10 cellular contexts compared by ENCODE assay signal in genomic region chr2:48601349-48601748, GRCh38. TPM values are rescaled to one million over a fixed set of nuclear protein-coding genes. Genes with fewer than 3 reads are reported as not detected.
DNase-seq lines count a peak whose midpoint lies in the region; ATAC-seq and TF ChIP-seq lines count a peak whose summit lies in the region.
"Had no signal": no experiment of that assay in that cellular context is flagged by ENCODE, and none has a peak within 500 bp of the region (broad histone marks: within the 10 kb centered on the region; RNA-seq: fewer than 3 reads in every experiment).

No MANE protein-coding gene starts in this region.

- intact Hi-C loops in right lobe of liver (cut with DNase I): no loop called here

- TF ChIP-seq CTCF in right lobe of liver (IDR thresholded peaks at IDR 0.05) (peak in 3 of 4 donors; percentile 25 to 41 (median 30)), suprapubic skin (IDR thresholded peaks at IDR 0.05) (no peak)

- TF ChIP-seq POLR2A in right lobe of liver (IDR thresholded peaks at IDR 0.05): no peak
- no peak for TF ChIP-seq POLR2A in suprapubic skin (IDR thresholded peaks at IDR 0.05)

- no peaks in the 10 kb centered on the region for H3K79me2 ChIP-seq in Karpas-422 (ENCODE audit: low read length)

- no peak overlapping the region for H3K4me3 Mint-ChIP-seq in activated T-cell treated with anti-CD3 and anti-CD28 coated beads, Interleukin-2, amount 50 U/mL, for 72 hours
- no peak overlapping the region for H3K4me3 Mint-ChIP-seq in effector memory CD8-positive, alpha-beta T cell
- H3K4me3 Mint-ChIP-seq: activated naive CD4-positive, alpha-beta T cell treated with anti-CD3 and anti-CD28 coated beads, Interleukin-2, amount 50 U/mL, for 24 hours had no signal

- no peaks in the 10 kb centered on the region for H3K9me3 Mint-ChIP-seq in activated T-cell treated with anti-CD3 and anti-CD28 coated beads, Interleukin-2, amount 50 U/mL, for 72 hours
- H3K9me3 Mint-ChIP-seq in effector memory CD8-positive, alpha-beta T cell: no peaks in the 10 kb centered on the region
- H3K9me3 Mint-ChIP-seq: activated naive CD4-positive, alpha-beta T cell treated with anti-CD3 and anti-CD28 coated beads, Interleukin-2, amount 50 U/mL, for 24 hours had no signal

- H4K20me1 ChIP-seq in Karpas-422 (ENCODE audit: insufficient read depth, low read depth, low read length): no peaks in the 10 kb centered on the region

- H3K4me1 ChIP-seq in Karpas-422 (ENCODE audit: low read length) (no peaks in the 10 kb centered on the region), adipocyte (ENCODE audit: control insufficient read depth, insufficient read depth, low read length) (peaks cover 16% of the 10 kb centered on the region), right lobe of liver (no peaks in the 10 kb centered on the region), suprapubic skin (no peaks in the 10 kb centered on the region)

- TF ChIP-seq EP300 in suprapubic skin (IDR thresholded peaks at IDR 0.05): no peak

- no peak overlapping the region for H3K27ac ChIP-seq in Karpas-422 (ENCODE audit: low read length)
- H3K27ac ChIP-seq in right lobe of liver: no peak overlapping the region
- H3K27ac ChIP-seq in suprapubic skin: no peak overlapping the region
- H3K27ac ChIP-seq: skin epidermis had no signal

- no peaks in the 10 kb centered on the region for H3K27me3 Mint-ChIP-seq in activated T-cell treated with anti-CD3 and anti-CD28 coated beads, Interleukin-2, amount 50 U/mL, for 72 hours (ENCODE audit: low read depth)
- peaks cover 0 to 5% of the 10 kb centered on the region in 2 donors for H3K27me3 Mint-ChIP-seq in effector memory CD8-positive, alpha-beta T cell
- H3K27me3 Mint-ChIP-seq: activated naive CD4-positive, alpha-beta T cell treated with anti-CD3 and anti-CD28 coated beads, Interleukin-2, amount 50 U/mL, for 24 hours had no signal

- ATAC-seq in activated T-cell treated with anti-CD3 and anti-CD28 coated beads, Interleukin-2, amount 50 U/mL, for 72 hours (replicated peaks in 1 of 2): no peak
- ATAC-seq in right lobe of liver (peak in 3 of 4 donors; percentile 66 to 73 (median 68)), HG03520 (IDR thresholded peaks at IDR 0.05; ENCODE audit: unreplicated experiment) (no peak)
- ATAC-seq in effector memory CD8-positive, alpha-beta T cell (replicated peaks): no peak

- H3K9ac ChIP-seq in Karpas-422 (ENCODE audit: low read length) (no peak overlapping the region), adipocyte (ENCODE audit: low read length) (no peak overlapping the region)

- no peak overlapping the region for H3K27ac Mint-ChIP-seq in activated T-cell treated with anti-CD3 and anti-CD28 coated beads, Interleukin-2, amount 50 U/mL, for 72 hours
- no peak overlapping the region for H3K27ac Mint-ChIP-seq in effector memory CD8-positive, alpha-beta T cell
- H3K27ac Mint-ChIP-seq: activated naive CD4-positive, alpha-beta T cell treated with anti-CD3 and anti-CD28 coated beads, Interleukin-2, amount 50 U/mL, for 24 hours had no signal

- H3K36me3 ChIP-seq in Karpas-422 (ENCODE audit: insufficient read depth, low read length) (no peaks in the 10 kb centered on the region), adipocyte (ENCODE audit: control insufficient read depth, insufficient read depth, low read length, severe bottlenecking) (peaks cover 41% of the 10 kb centered on the region), right lobe of liver (no peaks in the 10 kb centered on the region), suprapubic skin (peaks cover 4% of the 10 kb centered on the region)

- H3K4me3 ChIP-seq in Karpas-422 (ENCODE audit: low read length): no peak overlapping the region
- no peak overlapping the region for H3K4me3 ChIP-seq in adipocyte (ENCODE audit: low read length)
- H3K4me3 ChIP-seq in right lobe of liver: no peak overlapping the region
- no peak overlapping the region for H3K4me3 ChIP-seq in suprapubic skin
- H3K4me3 ChIP-seq: skin epidermis had no signal

- no peaks in the 10 kb centered on the region for H3K9me2 ChIP-seq in Karpas-422 (replicated peaks; ENCODE audit: insufficient read depth, low read length)

- no peaks in the 10 kb centered on the region for H3K36me3 Mint-ChIP-seq in activated T-cell treated with anti-CD3 and anti-CD28 coated beads, Interleukin-2, amount 50 U/mL, for 72 hours (ENCODE audit: insufficient read depth in 2 of 2)
- H3K36me3 Mint-ChIP-seq in effector memory CD8-positive, alpha-beta T cell (ENCODE audit: insufficient read depth): no peaks in the 10 kb centered on the region
- H3K36me3 Mint-ChIP-seq: activated naive CD4-positive, alpha-beta T cell treated with anti-CD3 and anti-CD28 coated beads, Interleukin-2, amount 50 U/mL, for 24 hours had no signal

- DNase-seq in activated T-cell treated with anti-CD3 and anti-CD28 coated beads, Interleukin-2, amount 50 U/mL, for 72 hours: peak; percentile 15
- DNase-seq in activated T-cell treated with anti-CD3 and anti-CD28 coated beads for 4 hours: no peak
- DNase-seq in Karpas-422: peak; percentile 46
- DNase-seq in adipocyte (ENCODE audit: low read depth): peak; percentile 19
- peak in 1 of 3 donors; percentile 29 for DNase-seq in right lobe of liver
- DNase-seq in effector memory CD8-positive, alpha-beta T cell: no peak
- DNase-seq in suprapubic skin (ENCODE audit: low spot score in 2 of 2): no peak

- WGBS in right lobe of liver (ENCODE audit: insufficient coverage, low coverage, low lambda C conversion rate, missing lambda C conversion rate): 13% methylated on average over 7 of the region's 7 CpGs
- WGBS in suprapubic skin: 64% methylated on average over 7 of the region's 7 CpGs

- H3K27me3 ChIP-seq in Karpas-422 (ENCODE audit: low read length) (no peaks in the 10 kb centered on the region), adipocyte (replicated peaks; ENCODE audit: control insufficient read depth, insufficient read depth, low read length) (no peaks in the 10 kb centered on the region), right lobe of liver (no peaks in the 10 kb centered on the region), suprapubic skin (no peaks in the 10 kb centered on the region)

- H2AFZ ChIP-seq in Karpas-422 (ENCODE audit: low read length): no peak overlapping the region

- no peaks in the 10 kb centered on the region for H3K4me1 Mint-ChIP-seq in activated T-cell treated with anti-CD3 and anti-CD28 coated beads, Interleukin-2, amount 50 U/mL, for 72 hours (ENCODE audit: low read depth)
- H3K4me1 Mint-ChIP-seq in effector memory CD8-positive, alpha-beta T cell (ENCODE audit: low read depth in 2 of 2): no peaks in the 10 kb centered on the region
- H3K4me1 Mint-ChIP-seq: activated naive CD4-positive, alpha-beta T cell treated with anti-CD3 and anti-CD28 coated beads, Interleukin-2, amount 50 U/mL, for 24 hours had no signal

- no peak overlapping the region for H3K4me2 ChIP-seq in Karpas-422 (ENCODE audit: low read depth, low read length, poor library complexity, severe bottlenecking)

- no peaks in the 10 kb centered on the region for H3K9me3 ChIP-seq in Karpas-422 (ENCODE audit: low read length)
- no peaks in the 10 kb centered on the region for H3K9me3 ChIP-seq in adipocyte (ENCODE audit: control insufficient read depth, low read length)
- H3K9me3 ChIP-seq in right lobe of liver: no peaks in the 10 kb centered on the region
- no peaks in the 10 kb centered on the region for H3K9me3 ChIP-seq in suprapubic skin

RNA-seq across cellular contexts. Expression of gene GTF2A1L, which starts 16.3 kb away (rescaled TPM):
- not detected for total RNA-seq in activated T-cell treated with anti-CD3 and anti-CD28 coated beads, Interleukin-2, amount 50 U/mL, for 72 hours
- not detected in 2 replicates for total RNA-seq in Karpas-422 (2014; rRNA removed; shearing (Covaris generic); ENCODE audit: low replicate concordance)
- under 1 TPM in 2 of 6 experiments, not detected in 4; 0.58 to 0.66 TPM for total RNA-seq in right lobe of liver
- total RNA-seq in suprapubic skin: 1 to 10 TPM in 3 of 4 donors, not detected in 1; 1.0 to 2.9 (median 1.1) TPM

Comparison
In these comparisons a context has a peak if more than half of its experiments do, and no peak if none do; other contexts are left out.
1. DNase-seq: peak in activated T-cell treated with anti-CD3 and anti-CD28 coated beads, Interleukin-2, amount 50 U/mL, for 72 hours (2 of 2), Karpas-422 (single experiment) and adipocyte (single experiment); none in activated T-cell treated with anti-CD3 and anti-CD28 coated beads for 4 hours (single experiment), effector memory CD8-positive, alpha-beta T cell (0 of 3) and suprapubic skin (0 of 2).
2. ATAC-seq: peak in right lobe of liver (3 of 4); none in activated T-cell treated with anti-CD3 and anti-CD28 coated beads, Interleukin-2, amount 50 U/mL, for 72 hours (0 of 2), effector memory CD8-positive, alpha-beta T cell (single experiment) and HG03520 (single experiment).
3. CTCF ChIP-seq: peak in right lobe of liver (3 of 4); none in suprapubic skin (0 of 2).